ENCODE assay signal across 12 cellular contexts in the genomic region with DNA sequence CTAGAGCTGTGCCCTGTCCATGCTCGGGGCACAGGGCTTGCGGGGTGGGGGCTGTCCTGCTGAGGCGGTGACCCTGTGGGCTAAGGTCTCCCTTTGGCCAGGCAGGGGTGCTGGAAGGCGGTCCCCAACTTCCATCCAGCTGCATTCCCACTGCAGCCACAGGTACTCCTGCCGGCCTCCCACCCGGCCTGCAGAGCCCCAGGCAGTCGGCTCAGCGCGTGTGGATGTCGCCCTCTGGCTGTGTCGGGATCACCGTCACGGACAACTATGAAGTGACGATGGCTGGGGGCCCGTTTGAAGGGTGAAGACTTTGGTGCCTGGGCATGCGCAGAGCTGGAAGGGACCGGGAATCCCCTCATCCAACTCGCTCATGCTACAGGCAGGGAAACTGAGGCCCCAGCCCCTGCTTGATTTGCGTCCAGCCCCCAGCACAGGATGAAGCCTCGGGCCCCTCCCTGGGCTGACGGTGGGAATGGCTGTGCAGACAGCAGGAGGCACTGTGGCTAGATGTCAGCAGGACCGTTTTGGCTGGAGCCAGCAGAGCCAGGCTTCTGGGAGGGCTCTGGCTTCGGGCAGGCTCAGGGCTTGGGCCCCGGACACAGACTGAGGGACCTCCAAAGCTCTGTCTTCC. TPM values are rescaled to one million over a fixed set of nuclear protein-coding genes. Genes with fewer than 3 reads are reported as not detected.
A peak's percentile ranks its signal among the peaks of the same experiment; 100 is the strongest.
DNase-seq lines count a peak whose midpoint lies in the region; ATAC-seq and TF ChIP-seq lines count a peak whose summit lies in the region.
"Had no signal": no experiment of that assay in that cellular context is flagged by ENCODE, and none has a peak within 500 bp of the region (broad histone marks: within the 10 kb centered on the region; RNA-seq: fewer than 3 reads in every experiment).

No MANE protein-coding gene starts in this region.

- H3F3A ChIP-seq in neural progenitor cell (ENCODE audit: low read depth) = no peaks in the 10 kb centered on the region

- H3K9me3 Mint-ChIP-seq in Caco-2 (ENCODE audit: unreplicated experiment) (no peaks in the 10 kb centered on the region), neural progenitor cell (no peaks in the 10 kb centered on the region)

- no peak overlapping the region for H2AFZ ChIP-seq in neural progenitor cell (replicated peaks)

- no peak for TF ChIP-seq POLR2A in esophagus squamous epithelium (IDR thresholded peaks at IDR 0.05)

- peak in 1 of 2 experiments; percentile 29 for TF ChIP-seq CTCF in Caco-2 (IDR thresholded peaks at IDR 0.05; ENCODE audit: insufficient read depth in 1 of 2, low read depth in 1 of 2, low read length in 1 of 2, severe bottlenecking in 1 of 2, unreplicated experiment in 1 of 2)
- peak in 1 of 6 experiments; percentile 29 for TF ChIP-seq CTCF in esophagus squamous epithelium (IDR thresholded peaks at IDR 0.05)
- peak; percentile 7 for TF ChIP-seq CTCF in neural progenitor cell (IDR thresholded peaks at IDR 0.05)

- H3K9ac ChIP-seq in neural progenitor cell = no peak overlapping the region

- no peaks in the 10 kb centered on the region for H3K27me3 ChIP-seq in Caco-2 (replicated peaks; ENCODE audit: control insufficient read depth, insufficient read depth, low read length)
- H3K27me3 ChIP-seq in esophagus squamous epithelium = no peaks in the 10 kb centered on the region
- H3K27me3 ChIP-seq in neural progenitor cell = no peaks in the 10 kb centered on the region

- intact Hi-C loops in Caco-2 (cut with micrococcal nuclease; ENCODE audit: unreplicated experiment) (no loop called here), esophagus squamous epithelium (cut with DNase I) (no loop called here)

- peaks cover 31% of the 10 kb centered on the region for H3K4me1 ChIP-seq in Caco-2
- H3K4me1 ChIP-seq in esophagus squamous epithelium = peaks cover 27 to 69% (median 40%) of the 10 kb centered on the region in 3 donors
- peaks cover 5% of the 10 kb centered on the region for H3K4me1 ChIP-seq in neural progenitor cell

- no peak for DNase-seq in Caco-2
- DNase-seq in NCI-H69 (lab: John Stamatoyannopoulos, UW) = peak; percentile 45
- no peak for DNase-seq in esophagus squamous epithelium (lab: John Stamatoyannopoulos, UW)
- DNase-seq in neural progenitor cell (ENCODE audit: low spot score) = no peak
- no peak for DNase-seq in activated CD4-positive, alpha-beta T cell treated with anti-CD3 and anti-CD28 coated beads for 1 hour
- no peak for DNase-seq in NCI-H1417 treated with DMSO at 0.1 percent for 48 hours (lab: John Stamatoyannopoulos, UW)
- no peak for DNase-seq in D341Med (ENCODE audit: low spot score)
- DNase-seq: activated effector memory CD4-positive, alpha-beta T cell treated with Interleukin-2 at 50 U/mL for 16 hours; NCI-H146; stimulated activated CD4-positive, alpha-beta T cell treated with anti-CD3 and anti-CD28 coated beads, Interleukin-4, amount 100 ng/mL, for 4 hours had no signal

- no TSS peak for BruUV-seq in Caco-2 (replicated peaks; lab: Mats Ljungman, UMichigan)

- H3K9me3 ChIP-seq in Caco-2 (no peaks in the 10 kb centered on the region), esophagus squamous epithelium (no peaks in the 10 kb centered on the region), neural progenitor cell (ENCODE audit: low read depth) (no peaks in the 10 kb centered on the region)
- H3K9me3 ChIP-seq: left lung had no signal

- H3K79me2 ChIP-seq in neural progenitor cell (ENCODE audit: low read depth) = no peaks in the 10 kb centered on the region

- no peaks in the 10 kb centered on the region for H4K20me1 ChIP-seq in neural progenitor cell (ENCODE audit: low read depth)

- no peak overlapping the region for H3K4me3 ChIP-seq in Caco-2 (ENCODE audit: low read depth, low read length)
- peak overlapping the region in 3 of 4 donors; percentile 46 to 60 (median 49) for H3K4me3 ChIP-seq in esophagus squamous epithelium
- H3K4me3 ChIP-seq in neural progenitor cell = no peak overlapping the region
- H3K4me3 ChIP-seq: left lung had no signal

- H3K4me2 ChIP-seq in neural progenitor cell = no peak overlapping the region

- H3K4me1 Mint-ChIP-seq in Caco-2 (ENCODE audit: low read depth, unreplicated experiment) = peaks cover 24% of the 10 kb centered on the region
- H3K4me1 Mint-ChIP-seq in neural progenitor cell = peaks cover 7% of the 10 kb centered on the region

- H3K27ac Mint-ChIP-seq in Caco-2 (ENCODE audit: unreplicated experiment) = peak overlapping the region; percentile 35
- peak overlapping the region; percentile 78 for H3K27ac Mint-ChIP-seq in neural progenitor cell

- CTCF ChIA-PET in Caco-2 (lab: Charles Lee) = interaction anchor here (1.3 kb wide), 1 partner anchor 21 kb away, joined by 4 read pairs; no protein-coding TSS in a partner anchor

- H3K36me3 ChIP-seq in Caco-2 (ENCODE audit: control insufficient read depth, insufficient read depth, low read length) (no peaks in the 10 kb centered on the region), esophagus squamous epithelium (peaks cover 0 to 18% (median 0%) of the 10 kb centered on the region in 3 donors), neural progenitor cell (no peaks in the 10 kb centered on the region)
- H3K36me3 ChIP-seq: left lung had no signal

- WGBS in esophagus squamous epithelium, 2 donors = no CpG with 5 or more reads among the region's 24 CpGs

- ATAC-seq in HG03457 (IDR thresholded peaks at IDR 0.05; ENCODE audit: unreplicated experiment) = no peak
- ATAC-seq: left lung had no signal

- H3K36me3 Mint-ChIP-seq in Caco-2 (ENCODE audit: insufficient read depth, unreplicated experiment) = peaks cover 7% of the 10 kb centered on the region
- H3K36me3 Mint-ChIP-seq in neural progenitor cell = no peaks in the 10 kb centered on the region

- H3K27ac ChIP-seq in esophagus squamous epithelium (peak overlapping the region; percentile 87 to 94 (median 92)), neural progenitor cell (no peak overlapping the region)
- H3K27ac ChIP-seq: left lung had no signal

- H3K4me3 Mint-ChIP-seq in Caco-2 (ENCODE audit: unreplicated experiment) (no peak overlapping the region), neural progenitor cell (no peak overlapping the region)

- no peaks in the 10 kb centered on the region for H3K27me3 Mint-ChIP-seq in Caco-2 (ENCODE audit: insufficient read depth, unreplicated experiment)
- no peaks in the 10 kb centered on the region for H3K27me3 Mint-ChIP-seq in neural progenitor cell (ENCODE audit: insufficient read depth, low read depth)

- POLR2A ChIA-PET in Caco-2 (lab: Charles Lee) = no interaction called here

RNA-seq across cellular contexts. Expression of gene TMEM184A, which starts 2.3 kb away (rescaled TPM):
- total RNA-seq in Caco-2 (2022) = 16.5 and 22.0 TPM in 2 replicates
- 100 to 1,000 TPM in 2 of 4 donors, 10 to 100 TPM in 2; 56.7 to 204 (median 98.9) TPM for total RNA-seq in esophagus squamous epithelium
- 0.17 and 0.22 TPM in 2 replicates for total RNA-seq in neural progenitor cell (ENCODE audit: low replicate concordance)

RNA-seq across cellular contexts. Expression of gene PSMG3, which starts 11.5 kb away (rescaled TPM):
- 35.1 and 38.1 TPM in 2 replicates for total RNA-seq in Caco-2 (2022)
- total RNA-seq in esophagus squamous epithelium = 10 to 100 TPM; 44.5 to 63.6 (median 47.4) TPM
- total RNA-seq in neural progenitor cell (ENCODE audit: low replicate concordance) = 31.1 and 50.3 TPM in 2 replicates

RNA-seq across cellular contexts. Expression of gene MAFK, which starts 27.8 kb away (rescaled TPM):
- total RNA-seq in Caco-2 (2022) (30.0 and 33.3 TPM in 2 replicates), esophagus squamous epithelium (10 to 100 TPM; 11.3 to 26.9 (median 18.9) TPM), neural progenitor cell (ENCODE audit: low replicate concordance) (4.3 and 4.7 TPM in 2 replicates)

RNA-seq across cellular contexts. Expression of gene INTS1, which starts 54.1 kb away (rescaled TPM):
- total RNA-seq in Caco-2 (2022) (122 and 124 TPM in 2 replicates), esophagus squamous epithelium (10 to 100 TPM; 27.8 to 45.3 (median 36.6) TPM), neural progenitor cell (ENCODE audit: low replicate concordance) (16.5 and 76.7 TPM in 2 replicates)

Comparison
In these comparisons a context has a peak if more than half of its experiments do, and no peak if none do; other contexts are left out.
1. H3K4me3 ChIP-seq: peak in esophagus squamous epithelium (3 of 4); none in Caco-2 (single experiment) and neural progenitor cell (single experiment).
2. RNA of gene TMEM184A, which starts 2.3 kb away (total RNA-seq): 56.7 to 204 TPM in esophagus squamous epithelium and 16.5 to 22.0 TPM in Caco-2; 0.17 to 0.22 TPM in neural progenitor cell; every median in the first group is over 10 times any median in the second.